1 cellular context compared by ENCODE assay signal in the genomic region with DNA sequence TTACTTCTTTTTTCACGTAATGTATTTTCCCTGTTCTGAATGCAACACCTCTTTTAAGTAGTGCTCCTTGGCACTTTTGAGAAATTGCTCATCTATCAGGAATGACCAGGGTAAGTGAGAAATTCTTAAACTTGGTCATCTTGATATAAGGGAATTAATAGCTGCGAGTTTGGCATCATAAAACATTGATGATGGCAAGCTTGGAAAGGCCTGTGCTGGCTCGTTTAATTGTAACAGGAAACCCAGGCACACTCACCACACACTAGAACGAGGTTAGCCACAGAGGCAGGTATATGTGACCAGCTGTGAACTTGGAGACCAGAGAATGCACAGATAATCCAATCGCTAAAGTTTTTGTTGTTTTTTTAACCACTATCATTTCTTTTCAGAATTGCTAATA.
TF ChIP-seq lines count a peak whose summit lies in the region.

No MANE protein-coding gene starts in this region.

TF ChIP-seq in HepG2, 621 proteins besides CTCF, POLR2A, EP300 and RAD21:
- TF ChIP-seq, protein P1, sequence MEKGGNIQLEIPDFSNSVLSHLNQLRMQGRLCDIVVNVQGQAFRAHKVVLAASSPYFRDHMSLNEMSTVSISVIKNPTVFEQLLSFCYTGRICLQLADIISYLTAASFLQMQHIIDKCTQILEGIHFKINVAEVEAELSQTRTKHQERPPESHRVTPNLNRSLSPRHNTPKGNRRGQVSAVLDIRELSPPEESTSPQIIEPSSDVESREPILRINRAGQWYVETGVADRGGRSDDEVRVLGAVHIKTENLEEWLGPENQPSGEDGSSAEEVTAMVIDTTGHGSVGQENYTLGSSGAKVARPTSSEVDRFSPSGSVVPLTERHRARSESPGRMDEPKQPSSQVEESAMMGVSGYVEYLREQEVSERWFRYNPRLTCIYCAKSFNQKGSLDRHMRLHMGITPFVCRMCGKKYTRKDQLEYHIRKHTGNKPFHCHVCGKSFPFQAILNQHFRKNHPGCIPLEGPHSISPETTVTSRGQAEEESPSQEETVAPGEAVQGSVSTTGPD (CRISPR knock-in tag; IDR thresholded peaks at IDR 0.05): no peak
- TF ChIP-seq CHD4 (IDR thresholded peaks at IDR 0.05; ENCODE audit: borderline replicate concordance, low read length) (no peak), ZNF569 (CRISPR knock-in tag; IDR thresholded peaks at IDR 0.05; ENCODE audit: borderline replicate concordance) (no peak)
